ENCODE assay signal across 1 cellular context in genomic region chr14:94388027-94388895, GRCh38.
TF ChIP-seq lines count a peak whose summit lies in the region.

SERPINA1 (minus strand) TSS chr14:94388602; CDS start chr14:94383237, 5,365 bp downstream.

TF ChIP-seq in H1, 55 proteins besides CTCF, POLR2A, EP300 and RAD21:
- TF ChIP-seq RFX5 (IDR thresholded peaks at IDR 0.05; ENCODE audit: borderline replicate concordance, low read depth, low read length) = no peak
- TF ChIP-seq SP2 (IDR thresholded peaks at IDR 0.05; ENCODE audit: low read length) = no peak
- TF ChIP-seq JUND (IDR thresholded peaks at IDR 0.05; ENCODE audit: low read length) = no peak
- TF ChIP-seq EGR1 (IDR thresholded peaks at IDR 0.05; ENCODE audit: borderline replicate concordance, low read depth, low read length) = no peak
TF ChIP-seq in H1: peak in this region for 0.
